ENCODE assay signal across 26 cellular contexts in the genomic region with DNA sequence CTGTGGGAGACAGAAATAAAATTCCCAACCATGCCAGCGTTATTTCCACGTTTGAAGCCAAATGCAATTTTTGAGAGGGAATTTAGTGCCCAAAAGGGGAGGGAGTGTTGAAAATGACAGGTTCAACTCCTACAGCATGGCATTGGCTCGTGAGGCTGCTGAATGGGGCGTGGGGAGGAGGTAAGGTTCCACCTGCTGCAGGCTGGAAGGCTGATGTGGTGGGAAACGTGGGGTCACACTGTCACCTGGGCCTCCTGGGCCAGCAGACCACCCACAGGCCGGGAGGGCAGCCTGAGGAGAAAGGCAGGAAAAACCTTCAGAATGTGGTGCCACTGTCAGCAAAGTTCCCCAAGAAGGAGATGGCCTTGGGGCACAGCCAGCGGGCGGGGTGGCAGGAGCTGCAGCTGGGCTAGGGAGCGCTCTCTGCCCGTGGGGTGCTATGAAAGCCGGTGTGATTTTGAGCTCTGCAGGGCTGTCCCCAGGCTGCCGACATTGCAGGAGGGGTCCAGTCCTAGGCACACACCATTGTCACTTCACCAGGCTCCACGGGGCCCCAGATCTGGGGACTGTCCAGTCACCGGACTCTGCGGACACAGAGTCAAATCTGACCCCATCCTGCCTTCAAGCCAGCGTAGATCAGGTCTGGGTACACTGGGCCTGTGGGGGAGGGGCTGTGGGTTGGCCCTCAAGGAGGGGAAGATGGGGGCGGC. TPM values are rescaled to one million over a fixed set of nuclear protein-coding genes. Genes with fewer than 3 reads are reported as not detected.
DNase-seq lines count a peak whose midpoint lies in the region; ATAC-seq and TF ChIP-seq lines count a peak whose summit lies in the region.
"Had no signal": no experiment of that assay in that cellular context is flagged by ENCODE, and none has a peak within 500 bp of the region (broad histone marks: within the 10 kb centered on the region; RNA-seq: fewer than 3 reads in every experiment).

No MANE protein-coding gene starts in this region.

- no peak overlapping the region for H3K27ac Mint-ChIP-seq in activated naive CD4-positive, alpha-beta T cell treated with anti-CD3 and anti-CD28 coated beads for 36 hours
- H3K27ac Mint-ChIP-seq in activated CD8-positive, alpha-beta memory T cell treated with anti-CD3 and anti-CD28 coated beads, Interleukin-2, amount 10 ng/mL, durations not matched to agents 7 days and 5 days: no peak overlapping the region
- H3K27ac Mint-ChIP-seq in naive thymus-derived CD4-positive, alpha-beta T cell: no peak overlapping the region
- H3K27ac Mint-ChIP-seq: activated naive CD8-positive, alpha-beta T cell treated with anti-CD3 and anti-CD28 coated beads for 36 hours; naive B cell; type B pancreatic cell had no signal

- WGBS in stomach, 5 donors: 79 to 82% (median 80%) methylated on average over 16 to 17 of the region's 17 CpGs

- intact Hi-C loops in activated naive CD4-positive, alpha-beta T cell treated with anti-CD3 and anti-CD28 coated beads for 36 hours (cut with micrococcal nuclease): no loop called here
- intact Hi-C loops in naive thymus-derived CD4-positive, alpha-beta T cell (cut with micrococcal nuclease): no loop called here
- intact Hi-C loops in stomach (cut with DNase I; ENCODE audit: low total_unique reads): no loop called here
- intact Hi-C loops in ascending aorta (cut with DNase I): no loop called here

- POLR2A ChIA-PET in naive thymus-derived CD4-positive, alpha-beta T cell (lab: Charles Lee): no interaction called here

- peak; percentile 1 for DNase-seq in activated naive CD4-positive, alpha-beta T cell treated with anti-CD3 and anti-CD28 coated beads for 36 hours
- no peak for DNase-seq in activated naive CD4-positive, alpha-beta T cell treated with Interleukin-2 at 50 U/mL for 16 hours
- peak; percentile 32 for DNase-seq in activated CD8-positive, alpha-beta memory T cell treated with anti-CD3 and anti-CD28 coated beads, Interleukin-2, amount 10 ng/mL, durations not matched to agents 7 days and 5 days
- peak in 1 of 9 donors; percentile 16 for DNase-seq in naive thymus-derived CD4-positive, alpha-beta T cell
- peak; percentile 21 for DNase-seq in stomach
- no peak for DNase-seq in germinal center (ENCODE audit: low spot score)
- no peak for DNase-seq in AG08396 (ENCODE audit: low spot score)
- DNase-seq in ascending aorta (ENCODE audit: low spot score in 2 of 2): no peak
- DNase-seq: activated CD4-positive, alpha-beta T cell treated with anti-CD3 and anti-CD28 coated beads for 4 hours; activated naive CD8-positive, alpha-beta T cell treated with anti-CD3 and anti-CD28 coated beads for 36 hours; BE2C; DMS79; Kasumi-1; left cardiac atrium; MV-4-11; naive B cell; NCI-H524; right lobe of liver; stimulated activated CD4-positive, alpha-beta T cell treated with anti-CD3 and anti-CD28 coated beads, Interleukin-15, amount 100 ng/mL, for 24 hours; T-helper 2 cell had no signal

- H3K9me3 ChIP-seq in naive thymus-derived CD4-positive, alpha-beta T cell (ENCODE audit: control insufficient read depth in 2 of 3, low read length in 3 of 3): no peaks in the 10 kb centered on the region
- H3K9me3 ChIP-seq in stomach (no peaks in the 10 kb centered on the region), ascending aorta (peaks cover 0 to 9% of the 10 kb centered on the region in 2 donors)
- H3K9me3 ChIP-seq: A549, BE2C, right lobe of liver had no signal

- H3K36me3 Mint-ChIP-seq in activated naive CD4-positive, alpha-beta T cell treated with anti-CD3 and anti-CD28 coated beads for 36 hours (ENCODE audit: low read depth): no peaks in the 10 kb centered on the region
- H3K36me3 Mint-ChIP-seq in activated CD8-positive, alpha-beta memory T cell treated with anti-CD3 and anti-CD28 coated beads, Interleukin-2, amount 10 ng/mL, durations not matched to agents 7 days and 5 days: no peaks in the 10 kb centered on the region
- H3K36me3 Mint-ChIP-seq in naive thymus-derived CD4-positive, alpha-beta T cell: peaks cover 0 to 12% (median 3%) of the 10 kb centered on the region in 5 donors
- H3K36me3 Mint-ChIP-seq: activated naive CD8-positive, alpha-beta T cell treated with anti-CD3 and anti-CD28 coated beads for 36 hours; naive B cell; type B pancreatic cell had no signal

- peaks cover 2% of the 10 kb centered on the region for H3K9me3 Mint-ChIP-seq in activated naive CD4-positive, alpha-beta T cell treated with anti-CD3 and anti-CD28 coated beads for 36 hours
- no peaks in the 10 kb centered on the region for H3K9me3 Mint-ChIP-seq in activated CD8-positive, alpha-beta memory T cell treated with anti-CD3 and anti-CD28 coated beads, Interleukin-2, amount 10 ng/mL, durations not matched to agents 7 days and 5 days (ENCODE audit: low read depth)
- H3K9me3 Mint-ChIP-seq in naive thymus-derived CD4-positive, alpha-beta T cell: peaks cover 0 to 8% (median 3%) of the 10 kb centered on the region in 11 donors

- no peak for ATAC-seq in activated CD8-positive, alpha-beta memory T cell treated with anti-CD3 and anti-CD28 coated beads, Interleukin-2, amount 10 ng/mL, durations not matched to agents 7 days and 5 days
- peak; percentile 18 for ATAC-seq in naive thymus-derived CD4-positive, alpha-beta T cell
- ATAC-seq: A549 had no signal

- H3K4me1 ChIP-seq in naive thymus-derived CD4-positive, alpha-beta T cell (ENCODE audit: control insufficient read depth in 2 of 2, insufficient read depth in 2 of 2, low read length in 2 of 2): no peaks in the 10 kb centered on the region
- H3K4me1 ChIP-seq in stomach (peaks cover 0 to 8% (median 2%) of the 10 kb centered on the region in 4 donors), ascending aorta (no peaks in the 10 kb centered on the region)
- H3K4me1 ChIP-seq: A549, BE2C, parathyroid adenoma, right lobe of liver had no signal

- no peaks in the 10 kb centered on the region for H3K36me3 ChIP-seq in naive thymus-derived CD4-positive, alpha-beta T cell (ENCODE audit: control insufficient read depth in 2 of 3, insufficient read depth in 3 of 3, low read length in 3 of 3)
- H3K36me3 ChIP-seq in stomach: no peaks in the 10 kb centered on the region
- no peaks in the 10 kb centered on the region for H3K36me3 ChIP-seq in ascending aorta
- H3K36me3 ChIP-seq: BE2C, heart right ventricle, right lobe of liver had no signal

- no peaks in the 10 kb centered on the region for H3K27me3 ChIP-seq in naive thymus-derived CD4-positive, alpha-beta T cell (ENCODE audit: control insufficient read depth in 2 of 2, insufficient read depth in 2 of 2, low read length in 2 of 2)
- H3K27me3 ChIP-seq in stomach (no peaks in the 10 kb centered on the region), ascending aorta (no peaks in the 10 kb centered on the region)
- H3K27me3 ChIP-seq: BE2C, heart right ventricle, right lobe of liver had no signal

- H3K27ac ChIP-seq in naive thymus-derived CD4-positive, alpha-beta T cell (ENCODE audit: low read depth, low read length): no peak overlapping the region
- H3K27ac ChIP-seq in stomach: no peak overlapping the region
- H3K27ac ChIP-seq in ascending aorta: no peak overlapping the region
- H3K27ac ChIP-seq: A549, HL-60, parathyroid adenoma, right lobe of liver had no signal

- no peak for TF ChIP-seq POLR2A in stomach (IDR thresholded peaks at IDR 0.05)

- CTCF ChIA-PET in activated naive CD4-positive, alpha-beta T cell treated with anti-CD3 and anti-CD28 coated beads for 36 hours (lab: Charles Lee): no interaction called here
- CTCF ChIA-PET in activated CD8-positive, alpha-beta memory T cell treated with anti-CD3 and anti-CD28 coated beads, Interleukin-2, amount 10 ng/mL, durations not matched to agents 7 days and 5 days (lab: Charles Lee): no interaction called here
- CTCF ChIA-PET in naive thymus-derived CD4-positive, alpha-beta T cell (lab: Charles Lee): no interaction called here

- no peaks in the 10 kb centered on the region for H3K27me3 Mint-ChIP-seq in activated naive CD4-positive, alpha-beta T cell treated with anti-CD3 and anti-CD28 coated beads for 36 hours (ENCODE audit: low read depth)
- peaks cover 16% of the 10 kb centered on the region for H3K27me3 Mint-ChIP-seq in activated CD8-positive, alpha-beta memory T cell treated with anti-CD3 and anti-CD28 coated beads, Interleukin-2, amount 10 ng/mL, durations not matched to agents 7 days and 5 days
- H3K27me3 Mint-ChIP-seq in naive thymus-derived CD4-positive, alpha-beta T cell: peaks cover 0 to 13% (median 0%) of the 10 kb centered on the region in 5 donors
- H3K27me3 Mint-ChIP-seq: activated naive CD8-positive, alpha-beta T cell treated with anti-CD3 and anti-CD28 coated beads for 36 hours; naive B cell; type B pancreatic cell had no signal

- no peak overlapping the region for H3K4me3 Mint-ChIP-seq in activated naive CD4-positive, alpha-beta T cell treated with anti-CD3 and anti-CD28 coated beads for 36 hours
- no peak overlapping the region for H3K4me3 Mint-ChIP-seq in activated CD8-positive, alpha-beta memory T cell treated with anti-CD3 and anti-CD28 coated beads, Interleukin-2, amount 10 ng/mL, durations not matched to agents 7 days and 5 days
- H3K4me3 Mint-ChIP-seq in naive thymus-derived CD4-positive, alpha-beta T cell: no peak overlapping the region
- H3K4me3 Mint-ChIP-seq: activated naive CD8-positive, alpha-beta T cell treated with anti-CD3 and anti-CD28 coated beads for 36 hours; naive B cell; type B pancreatic cell had no signal

- H3K4me1 Mint-ChIP-seq in activated naive CD4-positive, alpha-beta T cell treated with anti-CD3 and anti-CD28 coated beads for 36 hours (ENCODE audit: low read depth): no peaks in the 10 kb centered on the region
- peaks cover 2% of the 10 kb centered on the region for H3K4me1 Mint-ChIP-seq in activated CD8-positive, alpha-beta memory T cell treated with anti-CD3 and anti-CD28 coated beads, Interleukin-2, amount 10 ng/mL, durations not matched to agents 7 days and 5 days
- H3K4me1 Mint-ChIP-seq in naive thymus-derived CD4-positive, alpha-beta T cell: peaks cover 0 to 1% (median 0%) of the 10 kb centered on the region in 7 donors
- H3K4me1 Mint-ChIP-seq: activated naive CD8-positive, alpha-beta T cell treated with anti-CD3 and anti-CD28 coated beads for 36 hours had no signal

- H3K4me3 ChIP-seq in naive thymus-derived CD4-positive, alpha-beta T cell (ENCODE audit: low read length): no peak overlapping the region
- H3K4me3 ChIP-seq in stomach: no peak overlapping the region
- H3K4me3 ChIP-seq in ascending aorta: no peak overlapping the region
- H3K4me3 ChIP-seq: A549, heart right ventricle, right lobe of liver had no signal

- no peak for TF ChIP-seq EP300 in stomach (IDR thresholded peaks at IDR 0.05)

- TF ChIP-seq CTCF in stomach (IDR thresholded peaks at IDR 0.05): no peak
- no peak for TF ChIP-seq CTCF in ascending aorta (IDR thresholded peaks at IDR 0.05)

RNA-seq across cellular contexts. Expression of a gene that starts 19.6 kb away (rescaled TPM):
- total RNA-seq in activated naive CD4-positive, alpha-beta T cell treated with anti-CD3 and anti-CD28 coated beads for 36 hours: under 1 TPM; 0.49 to 0.55 TPM
- total RNA-seq in activated CD8-positive, alpha-beta memory T cell treated with anti-CD3 and anti-CD28 coated beads, Interleukin-2, amount 10 ng/mL, durations not matched to agents 7 days and 5 days: under 1 TPM; 0.73 to 0.82 TPM
- 1 to 10 TPM; 1.4 to 2.7 (median 2.3) TPM for total RNA-seq in naive thymus-derived CD4-positive, alpha-beta T cell
- not detected for polyA plus RNA-seq in naive thymus-derived CD4-positive, alpha-beta T cell
- total RNA-seq in stomach (1 to 10 TPM in 4 of 5 donors, not detected in 1; 1.7 to 5.8 (median 4.1) TPM), ascending aorta (not detected)
- 1 to 10 TPM in 1 of 3 donors, under 1 TPM in 1, not detected in 1; 0.31 to 1.1 TPM for polyA plus RNA-seq in stomach
- total RNA-seq: epithelial cell of proximal tubule had no signal

RNA-seq across cellular contexts. Expression of a gene that starts 24.3 kb away (rescaled TPM):
- 1 to 10 TPM; 8.7 to 8.9 TPM for total RNA-seq in activated naive CD4-positive, alpha-beta T cell treated with anti-CD3 and anti-CD28 coated beads for 36 hours
- 1 to 10 TPM; 2.1 to 5.0 TPM for total RNA-seq in activated CD8-positive, alpha-beta memory T cell treated with anti-CD3 and anti-CD28 coated beads, Interleukin-2, amount 10 ng/mL, durations not matched to agents 7 days and 5 days
- total RNA-seq in naive thymus-derived CD4-positive, alpha-beta T cell: 10 to 100 TPM in 1 of 5 experiments, 1 to 10 TPM in 4; 2.5 to 13.3 (median 7.5) TPM
- 10 to 100 TPM in 1 of 2 donors, 1 to 10 TPM in 1; 6.6 to 16.0 TPM for polyA plus RNA-seq in naive thymus-derived CD4-positive, alpha-beta T cell
- total RNA-seq in stomach (10 to 100 TPM in 2 of 5 donors, 1 to 10 TPM in 3; 3.5 to 51.8 (median 9.0) TPM), ascending aorta (26.3 TPM)
- 10 to 100 TPM; 18.9 to 35.2 (median 20.5) TPM for polyA plus RNA-seq in stomach

Comparison
In these comparisons a context has a peak if more than half of its experiments do, and no peak if none do; other contexts are left out.
1. DNase-seq: peak in activated naive CD4-positive, alpha-beta T cell treated with anti-CD3 and anti-CD28 coated beads for 36 hours (single experiment), activated CD8-positive, alpha-beta memory T cell treated with anti-CD3 and anti-CD28 coated beads, Interleukin-2, amount 10 ng/mL, durations not matched to agents 7 days and 5 days (single experiment) and stomach (single experiment); none in activated naive CD4-positive, alpha-beta T cell treated with Interleukin-2 at 50 U/mL for 16 hours (single experiment), germinal center (single experiment), AG08396 (single experiment) and ascending aorta (0 of 2).